In genomic region chr5:177403826-177404640, GRCh38 we compare ENCODE assay signal across 8 cellular contexts. TPM values are rescaled to one million over a fixed set of nuclear protein-coding genes. Genes with fewer than 3 reads are reported as not detected.
DNase-seq lines count a peak whose midpoint lies in the region; ATAC-seq and TF ChIP-seq lines count a peak whose summit lies in the region.

No MANE protein-coding gene starts in this region.

- H3K4me1 ChIP-seq in DND-41 (ENCODE audit: insufficient read depth, low read length) (peaks cover 19% of the 10 kb centered on the region), HUES6 (ENCODE audit: control insufficient read depth, insufficient read depth, low read length) (peaks cover 14% of the 10 kb centered on the region), neural progenitor cell (peaks cover 15% of the 10 kb centered on the region), subcutaneous abdominal adipose tissue (ENCODE audit: control insufficient read depth in 5 of 5, insufficient read depth in 5 of 5, low read length in 5 of 5) (peaks cover 0 to 48% (median 38%) of the 10 kb centered on the region in 5 donors)

- DNase-seq in DND-41 (peak; percentile 75), RPMI7951 (ENCODE audit: low read depth) (peak; percentile 75), fibroblast of villous mesenchyme (ENCODE audit: low read depth) (peak; percentile 81), neural progenitor cell (ENCODE audit: low spot score) (peak; percentile 83)
- peak; percentile 81 for DNase-seq in activated T-helper 2 cell treated with anti-CD3 and anti-CD28 coated beads, Interferon-gamma antibody, Interleukin-2, Interleukin-4, amounts not matched to agents 10 μg/mL and 5 μg/mL and 100 μg/mL, durations not matched to agents 14 hours and 24 hours and 36 hours (ENCODE audit: low spot score)

- H3K9me3 Mint-ChIP-seq in activated T-helper 2 cell treated with anti-CD3 and anti-CD28 coated beads, Interferon-gamma antibody, Interleukin-2, Interleukin-4, amounts not matched to agents 10 μg/mL and 5 μg/mL and 100 μg/mL, durations not matched to agents 14 hours and 24 hours and 36 hours = no peaks in the 10 kb centered on the region
- H3K9me3 Mint-ChIP-seq in neural progenitor cell = no peaks in the 10 kb centered on the region

- TF ChIP-seq CTCF in DND-41 (IDR thresholded peaks at IDR 0.05; ENCODE audit: borderline replicate concordance, extremely low read depth, low read length, poor library complexity, severe bottlenecking) (peak; percentile 69), fibroblast of villous mesenchyme (IDR thresholded peaks at IDR 0.05; ENCODE audit: insufficient read depth, low read depth, low read length) (peak; percentile 71), neural progenitor cell (IDR thresholded peaks at IDR 0.05) (peak; percentile 52)

- H3K4me3 Mint-ChIP-seq in activated T-helper 2 cell treated with anti-CD3 and anti-CD28 coated beads, Interferon-gamma antibody, Interleukin-2, Interleukin-4, amounts not matched to agents 10 μg/mL and 5 μg/mL and 100 μg/mL, durations not matched to agents 14 hours and 24 hours and 36 hours (ENCODE audit: low read depth) = peak overlapping the region; percentile 79
- peak overlapping the region; percentile 86 for H3K4me3 Mint-ChIP-seq in neural progenitor cell

- H3K79me2 ChIP-seq in DND-41 (ENCODE audit: insufficient read depth, low read length) = no peaks in the 10 kb centered on the region
- H3K79me2 ChIP-seq in neural progenitor cell (ENCODE audit: low read depth) = no peaks in the 10 kb centered on the region

- H3K4me2 ChIP-seq in DND-41 (ENCODE audit: insufficient read depth, low read length) = peak overlapping the region; percentile 81
- H3K4me2 ChIP-seq in neural progenitor cell = peak overlapping the region; percentile 96

- peaks cover 28% of the 10 kb centered on the region for H3F3A ChIP-seq in neural progenitor cell (ENCODE audit: low read depth)

- no peaks in the 10 kb centered on the region for H3K9me3 ChIP-seq in DND-41 (ENCODE audit: insufficient read depth, low read length, severe bottlenecking)
- H3K9me3 ChIP-seq in HUES6 (ENCODE audit: control insufficient read depth, insufficient read depth, low read depth, low read length) = no peaks in the 10 kb centered on the region
- H3K9me3 ChIP-seq in neural progenitor cell (ENCODE audit: low read depth) = no peaks in the 10 kb centered on the region
- H3K9me3 ChIP-seq in subcutaneous abdominal adipose tissue (ENCODE audit: control insufficient read depth in 5 of 5, low read length in 5 of 5) = no peaks in the 10 kb centered on the region

- H3K4me1 Mint-ChIP-seq in activated T-helper 2 cell treated with anti-CD3 and anti-CD28 coated beads, Interferon-gamma antibody, Interleukin-2, Interleukin-4, amounts not matched to agents 10 μg/mL and 5 μg/mL and 100 μg/mL, durations not matched to agents 14 hours and 24 hours and 36 hours (ENCODE audit: low read depth) = peaks cover 19% of the 10 kb centered on the region
- H3K4me1 Mint-ChIP-seq in neural progenitor cell = peaks cover 10% of the 10 kb centered on the region

- peak; percentile 85 for ATAC-seq in DND-41 (ENCODE audit: insufficient read depth, low read depth)
- ATAC-seq in GM21447 (IDR thresholded peaks at IDR 0.05; ENCODE audit: unreplicated experiment) = peak; percentile 74

- peaks cover 32% of the 10 kb centered on the region for H4K20me1 ChIP-seq in DND-41 (ENCODE audit: insufficient read depth, low read length)
- H4K20me1 ChIP-seq in neural progenitor cell (ENCODE audit: low read depth) = no peaks in the 10 kb centered on the region

- peak overlapping the region; percentile 47; the same call in 1 of the 2 replicates for H2AFZ ChIP-seq in DND-41 (ENCODE audit: low read depth, low read length)
- peak overlapping the region; percentile 90 for H2AFZ ChIP-seq in neural progenitor cell (replicated peaks)

- H3K27ac Mint-ChIP-seq in activated T-helper 2 cell treated with anti-CD3 and anti-CD28 coated beads, Interferon-gamma antibody, Interleukin-2, Interleukin-4, amounts not matched to agents 10 μg/mL and 5 μg/mL and 100 μg/mL, durations not matched to agents 14 hours and 24 hours and 36 hours = no peak overlapping the region
- H3K27ac Mint-ChIP-seq in neural progenitor cell = no peak overlapping the region

- H3K36me3 ChIP-seq in DND-41 (ENCODE audit: insufficient read depth, low read length) (no peaks in the 10 kb centered on the region), HUES6 (ENCODE audit: control insufficient read depth, insufficient read depth, low read length) (no peaks in the 10 kb centered on the region), neural progenitor cell (no peaks in the 10 kb centered on the region), subcutaneous abdominal adipose tissue (ENCODE audit: control insufficient read depth in 5 of 5, insufficient read depth in 5 of 5, low read length in 5 of 5) (no peaks in the 10 kb centered on the region)

- H3K27ac ChIP-seq in DND-41 (ENCODE audit: low read length) = no peak overlapping the region
- H3K27ac ChIP-seq in HUES6 (ENCODE audit: low read depth, low read length) = no peak overlapping the region
- H3K27ac ChIP-seq in neural progenitor cell = no peak overlapping the region
- H3K27ac ChIP-seq in subcutaneous abdominal adipose tissue (ENCODE audit: low read depth, low read length) = no peak overlapping the region

- H3K9ac ChIP-seq in DND-41 (ENCODE audit: low read depth, low read length) = peak overlapping the region; percentile 42; the same call in 1 of the 2 replicates
- peak overlapping the region; percentile 19 for H3K9ac ChIP-seq in HUES6 (ENCODE audit: low read length)
- no peak overlapping the region for H3K9ac ChIP-seq in neural progenitor cell
- H3K9ac ChIP-seq in subcutaneous abdominal adipose tissue (ENCODE audit: low read length in 5 of 5) = peak overlapping the region in 3 of 5 donors; percentile 23 to 71 (median 51)

- H3K27me3 ChIP-seq in DND-41 (ENCODE audit: insufficient read depth, low read length, poor library complexity) = peaks cover 54% of the 10 kb centered on the region
- peaks cover 90% of the 10 kb centered on the region for H3K27me3 ChIP-seq in HUES6 (ENCODE audit: control insufficient read depth, insufficient read depth, low read length)
- H3K27me3 ChIP-seq in neural progenitor cell = peaks cover 89% of the 10 kb centered on the region
- H3K27me3 ChIP-seq in subcutaneous abdominal adipose tissue (ENCODE audit: control insufficient read depth in 5 of 5, insufficient read depth in 4 of 5, low read length in 5 of 5) = peaks cover 36 to 51% (median 42%) of the 10 kb centered on the region in 5 donors

- H3K36me3 Mint-ChIP-seq in activated T-helper 2 cell treated with anti-CD3 and anti-CD28 coated beads, Interferon-gamma antibody, Interleukin-2, Interleukin-4, amounts not matched to agents 10 μg/mL and 5 μg/mL and 100 μg/mL, durations not matched to agents 14 hours and 24 hours and 36 hours (ENCODE audit: low read depth) = no peaks in the 10 kb centered on the region
- no peaks in the 10 kb centered on the region for H3K36me3 Mint-ChIP-seq in neural progenitor cell

- intact Hi-C loops in activated T-helper 2 cell treated with anti-CD3 and anti-CD28 coated beads, Interferon-gamma antibody, Interleukin-2, Interleukin-4, amounts not matched to agents 10 μg/mL and 5 μg/mL and 100 μg/mL, durations not matched to agents 14 hours and 24 hours and 36 hours (cut with micrococcal nuclease) = loop anchor here (1.0 to 5.0 kb wide), 5 partner anchors 14 to 93 kb away; partner anchors contain the start of genes GRK6 and PDLIM7

- peaks cover 23% of the 10 kb centered on the region for H3K27me3 Mint-ChIP-seq in activated T-helper 2 cell treated with anti-CD3 and anti-CD28 coated beads, Interferon-gamma antibody, Interleukin-2, Interleukin-4, amounts not matched to agents 10 μg/mL and 5 μg/mL and 100 μg/mL, durations not matched to agents 14 hours and 24 hours and 36 hours (ENCODE audit: low read depth)
- peaks cover 48% of the 10 kb centered on the region for H3K27me3 Mint-ChIP-seq in neural progenitor cell (ENCODE audit: insufficient read depth, low read depth)

- H3K4me3 ChIP-seq in DND-41 (ENCODE audit: low read depth in 1 of 2, low read length in 2 of 2) (peak overlapping the region in 1 of 2 experiments; percentile 47; a peak in 2 of 4 replicates), HUES6 (ENCODE audit: low read depth, low read length) (peak overlapping the region; percentile 60), fibroblast of villous mesenchyme (ENCODE audit: low read depth, low read length) (peak overlapping the region; percentile 70), neural progenitor cell (peak overlapping the region; percentile 49), subcutaneous abdominal adipose tissue (ENCODE audit: low read depth in 1 of 5, low read length in 5 of 5) (peak overlapping the region in 4 of 5 donors; percentile 59 to 71 (median 66))

RNA-seq across cellular contexts. Expression of gene PFN3, which starts 3.6 kb away (rescaled TPM):
- total RNA-seq in RPMI7951 (2014; rRNA removed; shearing (Covaris generic)) = not detected in 2 replicates
- not detected in 2 replicates for total RNA-seq in activated T-helper 2 cell treated with anti-CD3 and anti-CD28 coated beads, Interferon-gamma antibody, Interleukin-2, Interleukin-4, amounts not matched to agents 10 μg/mL and 5 μg/mL and 100 μg/mL, durations not matched to agents 14 hours and 24 hours and 36 hours
- not detected in 2 replicates for total RNA-seq in fibroblast of villous mesenchyme
- not detected in 2 replicates for total RNA-seq in neural progenitor cell (ENCODE audit: low replicate concordance)

RNA-seq across cellular contexts. Expression of gene F12, which starts 5.3 kb away (rescaled TPM):
- total RNA-seq in RPMI7951 (2014; rRNA removed; shearing (Covaris generic)) = 0.12 and 0.59 TPM in 2 replicates
- 3.5 and 5.8 TPM in 2 replicates for total RNA-seq in activated T-helper 2 cell treated with anti-CD3 and anti-CD28 coated beads, Interferon-gamma antibody, Interleukin-2, Interleukin-4, amounts not matched to agents 10 μg/mL and 5 μg/mL and 100 μg/mL, durations not matched to agents 14 hours and 24 hours and 36 hours
- 0.43 and 0.64 TPM in 2 replicates for total RNA-seq in fibroblast of villous mesenchyme
- 2.0 TPM in 1 of 2 replicates, not detected in the other for total RNA-seq in neural progenitor cell (ENCODE audit: low replicate concordance)

RNA-seq across cellular contexts. Expression of gene SLC34A1, which starts 19.8 kb away (rescaled TPM):
- not detected in 2 replicates for total RNA-seq in RPMI7951 (2014; rRNA removed; shearing (Covaris generic))
- total RNA-seq in activated T-helper 2 cell treated with anti-CD3 and anti-CD28 coated beads, Interferon-gamma antibody, Interleukin-2, Interleukin-4, amounts not matched to agents 10 μg/mL and 5 μg/mL and 100 μg/mL, durations not matched to agents 14 hours and 24 hours and 36 hours = not detected in 2 replicates
- total RNA-seq in fibroblast of villous mesenchyme (not detected in 2 replicates), neural progenitor cell (ENCODE audit: low replicate concordance) (not detected in 2 replicates)

RNA-seq across cellular contexts. Expression of gene GRK6, which starts 22.4 kb away (rescaled TPM):
- 26.9 and 27.4 TPM in 2 replicates for total RNA-seq in RPMI7951 (2014; rRNA removed; shearing (Covaris generic))
- total RNA-seq in activated T-helper 2 cell treated with anti-CD3 and anti-CD28 coated beads, Interferon-gamma antibody, Interleukin-2, Interleukin-4, amounts not matched to agents 10 μg/mL and 5 μg/mL and 100 μg/mL, durations not matched to agents 14 hours and 24 hours and 36 hours = 131 and 134 TPM in 2 replicates
- total RNA-seq in fibroblast of villous mesenchyme = 24.2 and 26.4 TPM in 2 replicates
- 24.0 and 50.6 TPM in 2 replicates for total RNA-seq in neural progenitor cell (ENCODE audit: low replicate concordance)

RNA-seq across cellular contexts. Expression of gene PRR7, which starts 42.6 kb away (rescaled TPM):
- total RNA-seq in RPMI7951 (2014; rRNA removed; shearing (Covaris generic)) = 13.9 and 20.8 TPM in 2 replicates
- total RNA-seq in activated T-helper 2 cell treated with anti-CD3 and anti-CD28 coated beads, Interferon-gamma antibody, Interleukin-2, Interleukin-4, amounts not matched to agents 10 μg/mL and 5 μg/mL and 100 μg/mL, durations not matched to agents 14 hours and 24 hours and 36 hours = 12.1 and 13.0 TPM in 2 replicates
- total RNA-seq in fibroblast of villous mesenchyme (4.5 and 4.7 TPM in 2 replicates), neural progenitor cell (ENCODE audit: low replicate concordance) (4.5 and 31.7 TPM in 2 replicates)
